In the genomic region with DNA sequence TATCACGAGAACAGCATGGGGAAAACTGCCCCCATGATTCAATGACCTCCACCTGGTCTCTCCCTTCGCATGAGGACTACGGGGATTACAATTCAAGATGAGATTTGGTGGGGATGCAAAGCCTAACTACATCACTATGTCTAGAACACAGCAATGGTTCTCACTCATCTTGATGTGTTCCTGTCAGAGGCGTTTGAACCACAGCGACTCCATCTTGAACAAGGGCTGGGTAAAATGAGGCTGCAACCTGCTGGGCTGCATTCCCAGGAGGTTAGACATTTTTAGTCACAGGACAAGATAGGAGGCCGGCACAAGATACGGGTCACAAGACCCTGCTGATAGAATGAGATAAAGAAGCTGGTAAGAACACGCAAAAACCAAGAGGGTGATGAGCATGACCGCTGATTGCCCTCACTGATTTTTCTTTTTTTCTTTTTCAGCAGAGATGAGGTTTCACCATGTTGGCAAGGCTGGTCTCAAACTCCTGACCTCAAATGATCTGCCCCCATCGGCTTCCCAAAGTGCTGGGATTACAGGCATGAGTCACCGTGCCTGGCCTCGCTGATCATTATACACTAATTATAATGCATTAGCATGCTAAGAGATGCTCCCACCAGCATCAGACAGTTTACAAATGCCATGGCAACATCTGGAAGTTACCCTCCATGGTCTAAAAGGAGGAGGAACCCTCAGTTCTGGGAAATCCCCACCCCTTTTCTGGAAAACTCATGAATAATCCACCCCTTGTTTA, we compare ENCODE assay signal across 1 cellular context.
TF ChIP-seq lines count a peak whose summit lies in the region.

No MANE protein-coding gene starts in this region.

TF ChIP-seq in K562, 482 proteins besides CTCF, POLR2A, EP300 and RAD21 (continued from another document and continues in another):
- no peak for TF ChIP-seq BCLAF1 (IDR thresholded peaks at IDR 0.05; ENCODE audit: borderline replicate concordance in 1 of 2, control insufficient read depth in 1 of 2, low read depth in 2 of 2, low read length in 1 of 2)
- TF ChIP-seq SUPT5H (IDR thresholded peaks at IDR 0.05) = no peak
- TF ChIP-seq UBTF (IDR thresholded peaks at IDR 0.05; ENCODE audit: borderline replicate concordance in 1 of 2, low read depth in 2 of 2, low read length in 2 of 2) = no peak
- TF ChIP-seq ZNF316 (IDR thresholded peaks at IDR 0.05) = no peak
- TF ChIP-seq, protein P1, sequence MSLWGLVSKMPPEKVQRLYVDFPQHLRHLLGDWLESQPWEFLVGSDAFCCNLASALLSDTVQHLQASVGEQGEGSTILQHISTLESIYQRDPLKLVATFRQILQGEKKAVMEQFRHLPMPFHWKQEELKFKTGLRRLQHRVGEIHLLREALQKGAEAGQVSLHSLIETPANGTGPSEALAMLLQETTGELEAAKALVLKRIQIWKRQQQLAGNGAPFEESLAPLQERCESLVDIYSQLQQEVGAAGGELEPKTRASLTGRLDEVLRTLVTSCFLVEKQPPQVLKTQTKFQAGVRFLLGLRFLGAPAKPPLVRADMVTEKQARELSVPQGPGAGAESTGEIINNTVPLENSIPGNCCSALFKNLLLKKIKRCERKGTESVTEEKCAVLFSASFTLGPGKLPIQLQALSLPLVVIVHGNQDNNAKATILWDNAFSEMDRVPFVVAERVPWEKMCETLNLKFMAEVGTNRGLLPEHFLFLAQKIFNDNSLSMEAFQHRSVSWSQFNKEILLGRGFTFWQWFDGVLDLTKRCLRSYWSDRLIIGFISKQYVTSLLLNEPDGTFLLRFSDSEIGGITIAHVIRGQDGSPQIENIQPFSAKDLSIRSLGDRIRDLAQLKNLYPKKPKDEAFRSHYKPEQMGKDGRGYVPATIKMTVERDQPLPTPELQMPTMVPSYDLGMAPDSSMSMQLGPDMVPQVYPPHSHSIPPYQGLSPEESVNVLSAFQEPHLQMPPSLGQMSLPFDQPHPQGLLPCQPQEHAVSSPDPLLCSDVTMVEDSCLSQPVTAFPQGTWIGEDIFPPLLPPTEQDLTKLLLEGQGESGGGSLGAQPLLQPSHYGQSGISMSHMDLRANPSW (CRISPR knock-in tag; IDR thresholded peaks at IDR 0.05) = no peak
- no peak for TF ChIP-seq PATZ1 (CRISPR knock-in tag; IDR thresholded peaks at IDR 0.05; ENCODE audit: borderline replicate concordance)
- no peak for TF ChIP-seq ETS2 (tag; IDR thresholded peaks at IDR 0.05; ENCODE audit: borderline replicate concordance, poor library complexity, severe bottlenecking)
- TF ChIP-seq ZNF512 (tag; IDR thresholded peaks at IDR 0.05) = no peak
- TF ChIP-seq MLX (CRISPR knock-in tag; conservative IDR thresholded peaks at IDR 0.05) = no peak
- TF ChIP-seq ZNF766 (CRISPR knock-in tag; conservative IDR thresholded peaks at IDR 0.05) = peak; percentile 64; the same call in 1 of the 2 replicates
- no peak for TF ChIP-seq ZC3H11A (IDR thresholded peaks at IDR 0.05; ENCODE audit: low read depth, low read length)
- no peak for TF ChIP-seq ZBTB7A (IDR thresholded peaks at IDR 0.05; ENCODE audit: borderline replicate concordance, control insufficient read depth, low read depth, low read length)
- TF ChIP-seq, protein P2, sequence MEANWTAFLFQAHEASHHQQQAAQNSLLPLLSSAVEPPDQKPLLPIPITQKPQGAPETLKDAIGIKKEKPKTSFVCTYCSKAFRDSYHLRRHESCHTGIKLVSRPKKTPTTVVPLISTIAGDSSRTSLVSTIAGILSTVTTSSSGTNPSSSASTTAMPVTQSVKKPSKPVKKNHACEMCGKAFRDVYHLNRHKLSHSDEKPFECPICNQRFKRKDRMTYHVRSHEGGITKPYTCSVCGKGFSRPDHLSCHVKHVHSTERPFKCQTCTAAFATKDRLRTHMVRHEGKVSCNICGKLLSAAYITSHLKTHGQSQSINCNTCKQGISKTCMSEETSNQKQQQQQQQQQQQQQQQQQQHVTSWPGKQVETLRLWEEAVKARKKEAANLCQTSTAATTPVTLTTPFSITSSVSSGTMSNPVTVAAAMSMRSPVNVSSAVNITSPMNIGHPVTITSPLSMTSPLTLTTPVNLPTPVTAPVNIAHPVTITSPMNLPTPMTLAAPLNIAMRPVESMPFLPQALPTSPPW (CRISPR knock-in tag; IDR thresholded peaks at IDR 0.05) = no peak
- TF ChIP-seq, protein P3, sequence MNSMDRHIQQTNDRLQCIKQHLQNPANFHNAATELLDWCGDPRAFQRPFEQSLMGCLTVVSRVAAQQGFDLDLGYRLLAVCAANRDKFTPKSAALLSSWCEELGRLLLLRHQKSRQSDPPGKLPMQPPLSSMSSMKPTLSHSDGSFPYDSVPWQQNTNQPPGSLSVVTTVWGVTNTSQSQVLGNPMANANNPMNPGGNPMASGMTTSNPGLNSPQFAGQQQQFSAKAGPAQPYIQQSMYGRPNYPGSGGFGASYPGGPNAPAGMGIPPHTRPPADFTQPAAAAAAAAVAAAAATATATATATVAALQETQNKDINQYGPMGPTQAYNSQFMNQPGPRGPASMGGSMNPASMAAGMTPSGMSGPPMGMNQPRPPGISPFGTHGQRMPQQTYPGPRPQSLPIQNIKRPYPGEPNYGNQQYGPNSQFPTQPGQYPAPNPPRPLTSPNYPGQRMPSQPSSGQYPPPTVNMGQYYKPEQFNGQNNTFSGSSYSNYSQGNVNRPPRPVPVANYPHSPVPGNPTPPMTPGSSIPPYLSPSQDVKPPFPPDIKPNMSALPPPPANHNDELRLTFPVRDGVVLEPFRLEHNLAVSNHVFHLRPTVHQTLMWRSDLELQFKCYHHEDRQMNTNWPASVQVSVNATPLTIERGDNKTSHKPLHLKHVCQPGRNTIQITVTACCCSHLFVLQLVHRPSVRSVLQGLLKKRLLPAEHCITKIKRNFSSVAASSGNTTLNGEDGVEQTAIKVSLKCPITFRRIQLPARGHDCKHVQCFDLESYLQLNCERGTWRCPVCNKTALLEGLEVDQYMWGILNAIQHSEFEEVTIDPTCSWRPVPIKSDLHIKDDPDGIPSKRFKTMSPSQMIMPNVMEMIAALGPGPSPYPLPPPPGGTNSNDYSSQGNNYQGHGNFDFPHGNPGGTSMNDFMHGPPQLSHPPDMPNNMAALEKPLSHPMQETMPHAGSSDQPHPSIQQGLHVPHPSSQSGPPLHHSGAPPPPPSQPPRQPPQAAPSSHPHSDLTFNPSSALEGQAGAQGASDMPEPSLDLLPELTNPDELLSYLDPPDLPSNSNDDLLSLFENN (IDR thresholded peaks at IDR 0.05; ENCODE audit: low read depth in 2 of 2, low read length in 2 of 2) = no peak
- no peak for TF ChIP-seq ZNF146 (CRISPR knock-in tag; IDR thresholded peaks at IDR 0.05; ENCODE audit: unreplicated experiment)
- TF ChIP-seq THAP7 (CRISPR knock-in tag; IDR thresholded peaks at IDR 0.05) = no peak
- TF ChIP-seq SIRT6 (IDR thresholded peaks at IDR 0.05; ENCODE audit: low read depth, low read length) = no peak
- TF ChIP-seq POLR2H (tag; IDR thresholded peaks at IDR 0.05; ENCODE audit: low read depth) = no peak
- TF ChIP-seq PCBP2 (IDR thresholded peaks at IDR 0.05; ENCODE audit: low read depth, low read length, poor library complexity, severe bottlenecking) = no peak
- TF ChIP-seq SETDB1 (IDR thresholded peaks at IDR 0.05; ENCODE audit: low read length) = no peak
- TF ChIP-seq CREM (IDR thresholded peaks at IDR 0.05; ENCODE audit: low read depth) = no peak
- TF ChIP-seq NCOR1 (IDR thresholded peaks at IDR 0.05) = no peak
- TF ChIP-seq PRDM10 (IDR thresholded peaks at IDR 0.05; ENCODE audit: partially characterized antibody) = no peak
- TF ChIP-seq RBM15 (IDR thresholded peaks at IDR 0.05; ENCODE audit: insufficient read depth, low read length) = no peak
